Comparison of ENCODE assay signal across 18 cellular contexts in genomic region chr7:77497079-77497478, GRCh38.
"Had no signal": no experiment of that assay in that cellular context is flagged by ENCODE, and none has a peak within 500 bp of the region (broad histone marks: within the 10 kb centered on the region; RNA-seq: fewer than 3 reads in every experiment).

No MANE protein-coding gene starts in this region.

- ATAC-seq: activated CD8-positive, alpha-beta T cell treated with anti-CD3 and anti-CD28 coated beads for 36 hours; activated T-cell treated with anti-CD3 and anti-CD28 coated beads, Interleukin-2, amount 50 U/mL, for 72 hours; body of pancreas; mucosa of descending colon; naive thymus-derived CD4-positive, alpha-beta T cell; upper lobe of right lung had no signal

- DNase-seq: activated CD4-positive, alpha-beta T cell treated with anti-CD3 and anti-CD28 coated beads for 4 hours; activated CD8-positive, alpha-beta T cell treated with anti-CD3 and anti-CD28 coated beads for 36 hours; activated gamma-delta T cell treated with Interleukin-2 at 50 U/mL for 16 hours; activated T-cell treated with anti-CD3 and anti-CD28 coated beads, Interleukin-2, amount 50 U/mL, for 72 hours; amniotic stem cell; body of pancreas; caudate nucleus; colonic mucosa; kidney; left ventricle myocardium inferior; mucosa of descending colon; naive thymus-derived CD4-positive, alpha-beta T cell; sigmoid colon; stimulated activated CD4-positive, alpha-beta T cell treated with anti-CD3 and anti-CD28 coated beads, Interleukin-1b, Interleukin-23, amount 100 ng/mL, for 48 hours; stomach; testis; upper lobe of right lung; WERI-Rb-1 had no signal
